19 cellular contexts compared by ENCODE assay signal in the genomic region with DNA sequence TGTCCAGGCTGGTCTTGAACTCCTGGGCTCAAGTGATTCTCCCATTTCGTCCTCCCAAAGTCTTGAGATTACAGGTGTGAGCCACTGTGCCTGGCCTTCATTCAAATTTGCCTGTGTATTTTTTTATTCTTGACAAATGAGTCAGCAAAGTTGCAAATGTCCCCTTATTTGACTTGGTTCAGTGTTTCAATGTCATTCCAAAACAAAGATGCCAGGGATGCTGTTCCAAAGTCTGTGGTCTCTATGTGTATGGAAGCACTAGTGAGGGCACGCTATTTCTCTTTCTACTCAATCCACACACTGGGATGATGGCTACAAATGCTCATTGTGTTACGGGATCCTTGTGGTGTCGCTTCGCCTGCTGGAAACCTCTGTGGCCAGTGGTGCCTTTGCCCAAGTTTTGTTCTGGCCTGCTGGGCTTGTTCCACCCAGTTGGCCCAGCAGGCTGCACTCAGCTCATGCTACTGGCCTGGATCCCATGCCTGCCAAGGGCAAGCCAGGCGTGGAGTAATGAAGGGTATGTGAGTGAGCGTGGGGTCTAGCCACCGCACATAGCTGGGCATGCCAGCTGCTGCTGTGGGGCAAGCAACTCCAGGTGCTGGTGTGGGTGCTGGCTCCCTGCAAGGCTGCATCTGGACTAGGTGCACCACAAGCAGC. TPM values are rescaled to one million over a fixed set of nuclear protein-coding genes. Genes with fewer than 3 reads are reported as not detected.
DNase-seq lines count a peak whose midpoint lies in the region; ATAC-seq, FAIRE-seq and TF ChIP-seq lines count a peak whose summit lies in the region.
"Had no signal": no experiment of that assay in that cellular context is flagged by ENCODE, and none has a peak within 500 bp of the region (broad histone marks: within the 10 kb centered on the region; RNA-seq: fewer than 3 reads in every experiment).

No MANE protein-coding gene starts in this region.

- CTCF ChIA-PET in activated CD4-positive, alpha-beta T cell treated with anti-CD3 and anti-CD28 coated beads for 36 hours (lab: Charles Lee): interaction anchor here (1.4 kb wide), 1 partner anchor 10 kb away, joined by 5 read pairs; no protein-coding TSS in a partner anchor
- CTCF ChIA-PET in HepG2 (lab: Yijun Ruan, JAX; ENCODE audit: low intra/inter-chr PET ratio, low total read pairs): no interaction called here

- intact Hi-C loops in activated CD4-positive, alpha-beta T cell treated with anti-CD3 and anti-CD28 coated beads, Interleukin-2, amount 10 ng/mL, durations not matched to agents 24 days and 14 days (cut with micrococcal nuclease): no loop called here
- intact Hi-C loops in activated CD4-positive, alpha-beta T cell treated with anti-CD3 and anti-CD28 coated beads for 36 hours (cut with DNase I, micrococcal nuclease): no loop called here
- intact Hi-C loops in HepG2 (cut with micrococcal nuclease; ENCODE audit: unreplicated experiment): no loop called here

- no TSS peak for BruUV-seq in HepG2 (replicated peaks; lab: Mats Ljungman, UMichigan)

- H3K36me3 ChIP-seq in GM23338 (ENCODE audit: insufficient read depth): no peaks in the 10 kb centered on the region
- no peaks in the 10 kb centered on the region for H3K36me3 ChIP-seq in HepG2 (replicated peaks in 1 of 2; ENCODE audit: control insufficient read depth in 1 of 2, insufficient read depth in 2 of 2, low read length in 2 of 2)
- H3K36me3 ChIP-seq: BLaER1, HAP-1 had no signal

- no peak overlapping the region for H3K4me2 ChIP-seq in GM23338
- H3K4me2 ChIP-seq in HepG2 (ENCODE audit: low read depth, low read length): no peak overlapping the region
- H3K4me2 ChIP-seq: BLaER1 had no signal

- no peaks in the 10 kb centered on the region for H3K9me2 ChIP-seq in GM23338 (ENCODE audit: insufficient read depth)

- no peak overlapping the region for H3K9ac ChIP-seq in HepG2 (ENCODE audit: insufficient read depth, low read depth, low read length)
- H3K9ac ChIP-seq: BLaER1 had no signal

- H3K4me3 ChIP-seq in GM23338 (no peak overlapping the region), HepG2 (replicated peaks in 1 of 3; ENCODE audit: insufficient read depth in 1 of 3, low read depth in 2 of 3, low read length in 3 of 3) (no peak overlapping the region)
- H3K4me3 ChIP-seq: BLaER1, HAP-1 had no signal

- FAIRE-seq in HepG2 (lab: Jason Lieb, UNC): no peak
- FAIRE-seq: H1 had no signal

- TF ChIP-seq CTCF in GM23338 (conservative IDR thresholded peaks at IDR 0.05; ENCODE audit: low read depth in 2 of 2) (no peak), HepG2 (CRISPR knock-in tag; IDR thresholded peaks at IDR 0.05) (no peak)

- no peak for ATAC-seq in activated CD4-positive, alpha-beta T cell treated with anti-CD3 and anti-CD28 coated beads for 36 hours
- no peak for ATAC-seq in GM23338
- ATAC-seq in HepG2: peak; percentile 21; the same call in 2 of the 3 replicates

- H3K4me3 Mint-ChIP-seq in activated CD4-positive, alpha-beta T cell treated with anti-CD3 and anti-CD28 coated beads, Interleukin-2, amount 10 ng/mL, durations not matched to agents 24 days and 14 days: no peak overlapping the region
- H3K4me3 Mint-ChIP-seq in activated CD4-positive, alpha-beta T cell treated with anti-CD3 and anti-CD28 coated beads for 36 hours: no peak overlapping the region
- no peak overlapping the region for H3K4me3 Mint-ChIP-seq in GM23338
- H3K4me3 Mint-ChIP-seq: CD14-positive monocyte; CD4-positive, alpha-beta memory T cell had no signal

- H3K27ac Mint-ChIP-seq in activated CD4-positive, alpha-beta T cell treated with anti-CD3 and anti-CD28 coated beads, Interleukin-2, amount 10 ng/mL, durations not matched to agents 24 days and 14 days: no peak overlapping the region
- H3K27ac Mint-ChIP-seq in activated CD4-positive, alpha-beta T cell treated with anti-CD3 and anti-CD28 coated beads for 36 hours: no peak overlapping the region
- 0 out of 2 replicates have a peak overlapping the region, but pooled peaks have one; percentile 48 for H3K27ac Mint-ChIP-seq in GM23338
- H3K27ac Mint-ChIP-seq: CD14-positive monocyte; CD4-positive, alpha-beta memory T cell had no signal

- in situ Hi-C loops in HepG2 (cut with HindIII; ENCODE audit: extremely low pct_ligation_motif_present, low pct_unique_long_range_greater_than_20kb): no loop called here

- TF ChIP-seq POLR2A in HepG2 (IDR thresholded peaks at IDR 0.05; ENCODE audit: insufficient read depth in 1 of 2, low read depth in 2 of 2, low read length in 2 of 2): no peak

- POLR2A ChIA-PET in activated CD4-positive, alpha-beta T cell treated with anti-CD3 and anti-CD28 coated beads for 36 hours (lab: Charles Lee): interaction anchor here (0.5 kb wide), 1 partner anchor 243 kb away, joined by 6 read pairs; no protein-coding TSS in a partner anchor
- POLR2A ChIA-PET in HepG2 (lab: Yijun Ruan, JAX): no interaction called here

- no peaks in the 10 kb centered on the region for H3K9me3 Mint-ChIP-seq in activated CD4-positive, alpha-beta T cell treated with anti-CD3 and anti-CD28 coated beads, Interleukin-2, amount 10 ng/mL, durations not matched to agents 24 days and 14 days
- no peaks in the 10 kb centered on the region for H3K9me3 Mint-ChIP-seq in activated CD4-positive, alpha-beta T cell treated with anti-CD3 and anti-CD28 coated beads for 36 hours (ENCODE audit: low read depth)
- H3K9me3 Mint-ChIP-seq in GM23338: peaks cover 9% of the 10 kb centered on the region; the same call in 2 of the 3 replicates

- no peak overlapping the region for H2AFZ ChIP-seq in GM23338
- no peak overlapping the region for H2AFZ ChIP-seq in HepG2 (ENCODE audit: low read length)

- peaks cover 1% of the 10 kb centered on the region for H3K4me1 Mint-ChIP-seq in activated CD4-positive, alpha-beta T cell treated with anti-CD3 and anti-CD28 coated beads, Interleukin-2, amount 10 ng/mL, durations not matched to agents 24 days and 14 days
- H3K4me1 Mint-ChIP-seq in activated CD4-positive, alpha-beta T cell treated with anti-CD3 and anti-CD28 coated beads for 36 hours: peaks cover 4% of the 10 kb centered on the region
- H3K4me1 Mint-ChIP-seq in GM23338: peaks cover 8% of the 10 kb centered on the region; the same call in 1 of the 3 replicates

- H3K4me1 ChIP-seq in GM23338 (ENCODE audit: insufficient read depth): no peaks in the 10 kb centered on the region
- no peaks in the 10 kb centered on the region for H3K4me1 ChIP-seq in HepG2 (ENCODE audit: insufficient read depth, low read length)
- H3K4me1 ChIP-seq: HAP-1 had no signal

- H4K20me1 ChIP-seq in GM23338 (replicated peaks; ENCODE audit: insufficient read depth): no peaks in the 10 kb centered on the region
- H4K20me1 ChIP-seq in HepG2 (ENCODE audit: insufficient read depth, low read length): no peaks in the 10 kb centered on the region
- H4K20me1 ChIP-seq: BLaER1 had no signal

- WGBS in HepG2 (ENCODE audit: low lambda C conversion rate): 29% methylated on average over 8 of the region's 8 CpGs

- H3K79me2 ChIP-seq in GM23338 (replicated peaks; ENCODE audit: insufficient read depth) (no peaks in the 10 kb centered on the region), HepG2 (ENCODE audit: insufficient read depth, low read length) (no peaks in the 10 kb centered on the region)

- H3K36me3 Mint-ChIP-seq in activated CD4-positive, alpha-beta T cell treated with anti-CD3 and anti-CD28 coated beads, Interleukin-2, amount 10 ng/mL, durations not matched to agents 24 days and 14 days (ENCODE audit: low read depth): no peaks in the 10 kb centered on the region
- H3K36me3 Mint-ChIP-seq in activated CD4-positive, alpha-beta T cell treated with anti-CD3 and anti-CD28 coated beads for 36 hours (ENCODE audit: low read depth): no peaks in the 10 kb centered on the region
- no peaks in the 10 kb centered on the region for H3K36me3 Mint-ChIP-seq in GM23338 (ENCODE audit: low read depth)
- H3K36me3 Mint-ChIP-seq: CD4-positive, alpha-beta memory T cell had no signal

- peak; percentile 49 for DNase-seq in activated CD4-positive, alpha-beta T cell treated with anti-CD3 and anti-CD28 coated beads, Interleukin-2, amount 10 ng/mL, durations not matched to agents 24 days and 14 days
- no peak for DNase-seq in activated CD4-positive, alpha-beta T cell treated with anti-CD3 and anti-CD28 coated beads for 36 hours
- DNase-seq in GM23338 (ENCODE audit: low spot score): no peak
- no peak for DNase-seq in HepG2 (ENCODE audit: low spot score)
- DNase-seq in myocyte (ENCODE audit: low read depth): peak; percentile 8
- no peak for DNase-seq in DMS53 treated with DMSO at 0.1 percent for 48 hours (lab: John Stamatoyannopoulos, UW; ENCODE audit: unreplicated experiment)
- DNase-seq in NCI-H748 treated with DMSO at 0.1 percent for 48 hours (lab: John Stamatoyannopoulos, UW): no peak
- no peak for DNase-seq in amniotic stem cell (lab: John Stamatoyannopoulos, UW)
- DNase-seq: CD4-positive, alpha-beta memory T cell; DMS153; DMS79 treated with DMSO at 0.1 percent for 48 hours; GF-D8; IMR-90 had no signal

- TF ChIP-seq RAD21 in HepG2 (CRISPR knock-in tag; IDR thresholded peaks at IDR 0.05): no peak

- H3K27ac ChIP-seq in GM23338 (ENCODE audit: low read depth): no peak overlapping the region
- no peak overlapping the region for H3K27ac ChIP-seq in HepG2 (ENCODE audit: extremely low read length, insufficient read depth, low read length)
- H3K27ac ChIP-seq: 22Rv1, BLaER1, HL-60 had no signal

- H3K27me3 ChIP-seq in GM23338 (ENCODE audit: insufficient read depth) (no peaks in the 10 kb centered on the region), HepG2 (ENCODE audit: control insufficient read depth in 1 of 2, insufficient read depth in 2 of 2, low read length in 2 of 2) (no peaks in the 10 kb centered on the region; a peak in 1 of 5 replicates)
- H3K27me3 ChIP-seq: BLaER1 had no signal

- H3K9me3 ChIP-seq in HepG2 (ENCODE audit: low read length): no peaks in the 10 kb centered on the region
- H3K9me3 ChIP-seq: HAP-1 had no signal

- no peaks in the 10 kb centered on the region for H3F3A ChIP-seq in GM23338 (replicated peaks; ENCODE audit: low read depth)

- TF ChIP-seq EP300 in HepG2 (IDR thresholded peaks at IDR 0.05; ENCODE audit: low read depth in 2 of 2, low read length in 2 of 2): no peak
- TF ChIP-seq EP300 in HepG2 (CRISPR knock-in tag; IDR thresholded peaks at IDR 0.05; ENCODE audit: borderline replicate concordance): no peak

- H3K27me3 Mint-ChIP-seq in activated CD4-positive, alpha-beta T cell treated with anti-CD3 and anti-CD28 coated beads, Interleukin-2, amount 10 ng/mL, durations not matched to agents 24 days and 14 days: peaks cover 2% of the 10 kb centered on the region
- H3K27me3 Mint-ChIP-seq in activated CD4-positive, alpha-beta T cell treated with anti-CD3 and anti-CD28 coated beads for 36 hours: no peaks in the 10 kb centered on the region
- H3K27me3 Mint-ChIP-seq in GM23338 (ENCODE audit: insufficient read depth, low read depth, poor library complexity): peaks cover 2% of the 10 kb centered on the region

RNA-seq across cellular contexts. Expression of gene FBXO48, which starts 35.6 kb away (rescaled TPM):
- 1.2 TPM in 2 replicates for total RNA-seq in activated CD4-positive, alpha-beta T cell treated with anti-CD3 and anti-CD28 coated beads, Interleukin-2, amount 10 ng/mL, durations not matched to agents 24 days and 14 days
- total RNA-seq in activated CD4-positive, alpha-beta T cell treated with anti-CD3 and anti-CD28 coated beads for 36 hours: 1 to 10 TPM; 2.0 to 2.4 TPM
- total RNA-seq in GM23338 (2014; rRNA removed; shearing (Covaris generic)): 1.1 and 1.3 TPM in 2 replicates
- 0.96 and 1.3 TPM in 2 replicates for polyA plus RNA-seq in GM23338 (2016; fragmentation: Nextera tagmentation; extraction: Ambion mirVana)
- 0.42 and 0.59 TPM in 2 replicates for total RNA-seq in HepG2 (2016; rRNA removed; fragmentation: Illumina TruSeq; extraction: Trizol)
- 0.18 and 0.20 TPM in 2 replicates for total RNA-seq in HepG2 (2016; cell fraction: cytosol; rRNA removed; fragmentation: Illumina TruSeq; extraction: Trizol; ENCODE audit: low read depth)
- 0.41 and 0.59 TPM in 2 replicates for total RNA-seq in HepG2 (2016; cell fraction: insoluble cytoplasmic fraction; rRNA removed; fragmentation: Illumina TruSeq; extraction: Trizol)
- 0.41 and 0.56 TPM in 2 replicates for total RNA-seq in HepG2 (2016; cell fraction: membrane; rRNA removed; fragmentation: Illumina TruSeq; extraction: Trizol)
- 0.56 and 0.69 TPM in 2 replicates for total RNA-seq in HepG2 (2016; cell fraction: nucleus; rRNA removed; fragmentation: Illumina TruSeq; extraction: Trizol)
- polyA plus RNA-seq in HepG2 (2011; rRNA removed): 0.86 and 1.1 TPM in 2 replicates
- polyA plus RNA-seq in HepG2 (2011; cell fraction: cytosol; rRNA removed): 0.32 and 0.64 TPM in 2 replicates
- polyA plus RNA-seq in HepG2 (2011; cell fraction: nucleus; rRNA removed): 0.53 and 0.93 TPM in 2 replicates
- 0.45 and 0.62 TPM in 2 replicates for polyA plus RNA-seq in HepG2 (2012)
- polyA plus RNA-seq in HepG2 (2016; cell fraction: cytosol; fragmentation: Illumina TruSeq; extraction: Trizol; ENCODE audit: low read depth): 0.22 and 0.27 TPM in 2 replicates
- polyA plus RNA-seq in HepG2 (2016; cell fraction: insoluble cytoplasmic fraction; fragmentation: Illumina TruSeq; extraction: Trizol; ENCODE audit: low read depth): 0.68 and 0.71 TPM in 2 replicates
- polyA plus RNA-seq in HepG2 (2016; cell fraction: membrane; fragmentation: Illumina TruSeq; extraction: Trizol; ENCODE audit: low read depth): 0.33 and 0.52 TPM in 2 replicates
- 1.5 and 1.6 TPM in 2 replicates for polyA plus RNA-seq in HepG2 (2016; cell fraction: nucleus; fragmentation: Illumina TruSeq; extraction: Trizol; ENCODE audit: insufficient read depth, low read depth)
- 0.28 and 0.68 TPM in 2 replicates for polyA minus RNA-seq in HepG2 (2011; rRNA and poly(A)+ RNA removed; ENCODE audit: low replicate concordance)
- 0.44 and 0.49 TPM in 2 replicates for polyA minus RNA-seq in HepG2 (2011; cell fraction: cytosol; rRNA and poly(A)+ RNA removed)
- polyA minus RNA-seq in HepG2 (2011; cell fraction: nucleus; rRNA and poly(A)+ RNA removed): 1.5 and 1.6 TPM in 2 replicates
- 0.83 and 1.0 TPM in 2 replicates for total RNA-seq in myocyte
- 0.40 TPM for polyA plus RNA-seq in myocyte (2012)

RNA-seq across cellular contexts. Expression of gene APLF, which starts 35.9 kb away (rescaled TPM):
- 2.0 and 2.1 TPM in 2 replicates for total RNA-seq in activated CD4-positive, alpha-beta T cell treated with anti-CD3 and anti-CD28 coated beads, Interleukin-2, amount 10 ng/mL, durations not matched to agents 24 days and 14 days
- 1 to 10 TPM; 2.5 to 4.3 TPM for total RNA-seq in activated CD4-positive, alpha-beta T cell treated with anti-CD3 and anti-CD28 coated beads for 36 hours
- total RNA-seq in GM23338 (2014; rRNA removed; shearing (Covaris generic)): 3.7 and 6.6 TPM in 2 replicates
- polyA plus RNA-seq in GM23338 (2016; fragmentation: Nextera tagmentation; extraction: Ambion mirVana) (2.4 and 3.0 TPM in 2 replicates), HepG2 (2011; rRNA removed) (0.45 and 0.57 TPM in 2 replicates)
- total RNA-seq in HepG2 (2016; rRNA removed; fragmentation: Illumina TruSeq; extraction: Trizol) (2.0 and 2.2 TPM in 2 replicates), myocyte (5.3 and 5.4 TPM in 2 replicates)
- total RNA-seq in HepG2 (2016; cell fraction: cytosol; rRNA removed; fragmentation: Illumina TruSeq; extraction: Trizol; ENCODE audit: low read depth): 13.5 and 14.5 TPM in 2 replicates
- 1.7 and 2.3 TPM in 2 replicates for total RNA-seq in HepG2 (2016; cell fraction: insoluble cytoplasmic fraction; rRNA removed; fragmentation: Illumina TruSeq; extraction: Trizol)
- total RNA-seq in HepG2 (2016; cell fraction: membrane; rRNA removed; fragmentation: Illumina TruSeq; extraction: Trizol): 7.8 and 9.4 TPM in 2 replicates
- total RNA-seq in HepG2 (2016; cell fraction: nucleus; rRNA removed; fragmentation: Illumina TruSeq; extraction: Trizol): 2.2 and 2.3 TPM in 2 replicates
- 0.24 and 0.33 TPM in 2 replicates for polyA plus RNA-seq in HepG2 (2011; cell fraction: cytosol; rRNA removed)
- polyA plus RNA-seq in HepG2 (2011; cell fraction: nucleus; rRNA removed): 0.34 and 0.47 TPM in 2 replicates
- polyA plus RNA-seq in HepG2 (2012): 0.60 and 0.76 TPM in 2 replicates
- 0.14 and 0.24 TPM in 2 replicates for polyA plus RNA-seq in HepG2 (2016; cell fraction: cytosol; fragmentation: Illumina TruSeq; extraction: Trizol; ENCODE audit: low read depth)
- 1.5 and 2.1 TPM in 2 replicates for polyA plus RNA-seq in HepG2 (2016; cell fraction: insoluble cytoplasmic fraction; fragmentation: Illumina TruSeq; extraction: Trizol; ENCODE audit: low read depth)
- polyA plus RNA-seq in HepG2 (2016; cell fraction: membrane; fragmentation: Illumina TruSeq; extraction: Trizol; ENCODE audit: low read depth): 0.31 and 0.42 TPM in 2 replicates
- 1.4 and 1.7 TPM in 2 replicates for polyA plus RNA-seq in HepG2 (2016; cell fraction: nucleus; fragmentation: Illumina TruSeq; extraction: Trizol; ENCODE audit: insufficient read depth, low read depth)
- 0.05 and 0.44 TPM in 2 replicates for polyA minus RNA-seq in HepG2 (2011; rRNA and poly(A)+ RNA removed; ENCODE audit: low replicate concordance)
- polyA minus RNA-seq in HepG2 (2011; cell fraction: cytosol; rRNA and poly(A)+ RNA removed): 0.79 and 2.0 TPM in 2 replicates
- polyA minus RNA-seq in HepG2 (2011; cell fraction: nucleus; rRNA and poly(A)+ RNA removed): 3.0 and 4.1 TPM in 2 replicates
- polyA plus RNA-seq in myocyte (2012): 1.3 TPM

Comparison
In these comparisons a context has a peak if more than half of its experiments do, and no peak if none do; other contexts are left out.
1. DNase-seq: peak in activated CD4-positive, alpha-beta T cell treated with anti-CD3 and anti-CD28 coated beads, Interleukin-2, amount 10 ng/mL, durations not matched to agents 24 days and 14 days (single experiment) and myocyte (single experiment); none in activated CD4-positive, alpha-beta T cell treated with anti-CD3 and anti-CD28 coated beads for 36 hours (single experiment), GM23338 (single experiment), HepG2 (single experiment), DMS53 treated with DMSO at 0.1 percent for 48 hours (single experiment), NCI-H748 treated with DMSO at 0.1 percent for 48 hours (single experiment) and amniotic stem cell (single experiment).